Comparison of ENCODE assay signal across 8 cellular contexts in genomic region chr14:82641050-82641540, GRCh38.
"Had no signal": no experiment of that assay in that cellular context is flagged by ENCODE, and none has a peak within 500 bp of the region (broad histone marks: within the 10 kb centered on the region; RNA-seq: fewer than 3 reads in every experiment).

No MANE protein-coding gene starts in this region.

- ATAC-seq: HCT116 had no signal

- H2AFZ ChIP-seq: GM23248 had no signal

- H3K4me1 Mint-ChIP-seq: IgD-negative memory B cell had no signal

- H3K27ac ChIP-seq: GM23248, HL-60 had no signal

- H3K9ac ChIP-seq: GM23248 had no signal

- H3K9me3 ChIP-seq: HAP-1 had no signal

- H3K36me3 Mint-ChIP-seq: IgD-negative memory B cell had no signal

- H3K4me3 ChIP-seq: GM23248, HAP-1 had no signal

- H3K27ac Mint-ChIP-seq: HFFc6, IgD-negative memory B cell had no signal

- H3K36me3 ChIP-seq: HAP-1 had no signal

- H3K4me3 Mint-ChIP-seq: HFFc6, IgD-negative memory B cell had no signal

- H3K27me3 Mint-ChIP-seq: IgD-negative memory B cell had no signal

- DNase-seq: GM23248, GOT3, H7, HFFc6 had no signal
